12 cellular contexts compared by ENCODE assay signal in the genomic region with DNA sequence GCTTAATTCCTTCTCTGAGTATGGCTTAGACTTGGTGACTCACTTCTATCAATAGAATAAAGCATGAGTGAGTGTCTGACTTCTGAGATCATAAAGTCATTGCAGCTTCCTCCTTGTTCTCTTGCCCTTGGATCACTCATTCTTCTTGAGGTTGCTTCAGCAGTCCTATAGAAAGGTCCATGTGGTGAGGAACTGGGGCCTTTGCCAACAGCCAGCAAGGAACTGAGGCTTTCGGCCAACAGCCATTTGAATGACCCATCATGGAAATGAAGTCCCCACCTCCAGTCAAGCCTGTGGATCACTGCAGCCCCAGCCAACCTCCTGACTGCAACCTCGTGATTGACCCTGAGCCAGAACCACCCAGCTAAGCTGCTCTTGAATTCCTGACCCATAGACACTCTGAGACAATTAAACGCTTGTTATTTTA.
DNase-seq lines count a peak whose midpoint lies in the region; ATAC-seq and TF ChIP-seq lines count a peak whose summit lies in the region.
"Had no signal": no experiment of that assay in that cellular context is flagged by ENCODE, and none has a peak within 500 bp of the region (broad histone marks: within the 10 kb centered on the region; RNA-seq: fewer than 3 reads in every experiment).

No MANE protein-coding gene starts in this region.

- ATAC-seq in RWPE2 (ENCODE audit: low read depth): peak; percentile 43
- no peak for ATAC-seq in HG03045 (IDR thresholded peaks at IDR 0.05; ENCODE audit: unreplicated experiment)
- ATAC-seq in GM18505 (IDR thresholded peaks at IDR 0.05; ENCODE audit: unreplicated experiment): no peak
- ATAC-seq: activated T-helper 17 cell treated with anti-CD3 and anti-CD28 coated beads, Interleukin-2, amount 50 U/mL, for 72 hours had no signal

- peaks cover 25% of the 10 kb centered on the region for H3K4me1 ChIP-seq in RWPE2 (ENCODE audit: insufficient read depth, poor library complexity, severe bottlenecking)
- H3K4me1 ChIP-seq: pancreas had no signal

- DNase-seq in Daoy (ENCODE audit: low read depth): peak; percentile 56
- no peak for DNase-seq in RWPE2 (ENCODE audit: low spot score)
- peak; percentile 98 for DNase-seq in fibroblast of gingiva (ENCODE audit: low read depth)
- DNase-seq in occipital lobe (lab: John Stamatoyannopoulos, UW): peak; percentile 49
- DNase-seq in germinal center (ENCODE audit: low spot score): no peak
- DNase-seq in activated T-cell treated with anti-CD3 and anti-CD28 coated beads, Interleukin-2, amount 50 U/mL, for 48 hours: no peak
- DNase-seq: DND-41, pancreas had no signal

- no peak for TF ChIP-seq CTCF in RWPE2 (IDR thresholded peaks at IDR 0.05; ENCODE audit: poor library complexity, severe bottlenecking)

- H3K9me3 ChIP-seq in RWPE2 (ENCODE audit: severe bottlenecking): no peaks in the 10 kb centered on the region
- H3K9me3 ChIP-seq: pancreas had no signal

- no peaks in the 10 kb centered on the region for H3K36me3 ChIP-seq in RWPE2 (ENCODE audit: low read depth)
- H3K36me3 ChIP-seq: pancreas had no signal

- TF ChIP-seq POLR2A in GM18505 (IDR thresholded peaks at IDR 0.05; ENCODE audit: borderline replicate concordance, extremely low read depth, insufficient read depth, insufficient read length): no peak

- no peak overlapping the region for H3K4me3 ChIP-seq in RWPE2 (ENCODE audit: severe bottlenecking)
- H3K4me3 ChIP-seq: hepatocyte, pancreas had no signal

- H3K27ac ChIP-seq in RWPE2 (ENCODE audit: poor library complexity, severe bottlenecking): peak overlapping the region; percentile 56
- H3K27ac ChIP-seq: hepatocyte, pancreas had no signal

- no peaks in the 10 kb centered on the region for H3K27me3 ChIP-seq in RWPE2 (ENCODE audit: insufficient read depth, poor library complexity, severe bottlenecking)
- H3K27me3 ChIP-seq: hepatocyte, pancreas had no signal

Comparison
In these comparisons a context has a peak if more than half of its experiments do, and no peak if none do; other contexts are left out.
1. DNase-seq: peak in Daoy (single experiment), fibroblast of gingiva (single experiment) and occipital lobe (single experiment); none in RWPE2 (single experiment), germinal center (single experiment) and activated T-cell treated with anti-CD3 and anti-CD28 coated beads, Interleukin-2, amount 50 U/mL, for 48 hours (0 of 2).